1 cellular context compared by ENCODE assay signal in genomic region chr12:42926232-42926631, GRCh38.
TF ChIP-seq lines count a peak whose summit lies in the region.

No MANE protein-coding gene starts in this region.

TF ChIP-seq in A549, 52 proteins besides CTCF, POLR2A, EP300 and RAD21 (continued from another document):
- TF ChIP-seq, protein P1, sequence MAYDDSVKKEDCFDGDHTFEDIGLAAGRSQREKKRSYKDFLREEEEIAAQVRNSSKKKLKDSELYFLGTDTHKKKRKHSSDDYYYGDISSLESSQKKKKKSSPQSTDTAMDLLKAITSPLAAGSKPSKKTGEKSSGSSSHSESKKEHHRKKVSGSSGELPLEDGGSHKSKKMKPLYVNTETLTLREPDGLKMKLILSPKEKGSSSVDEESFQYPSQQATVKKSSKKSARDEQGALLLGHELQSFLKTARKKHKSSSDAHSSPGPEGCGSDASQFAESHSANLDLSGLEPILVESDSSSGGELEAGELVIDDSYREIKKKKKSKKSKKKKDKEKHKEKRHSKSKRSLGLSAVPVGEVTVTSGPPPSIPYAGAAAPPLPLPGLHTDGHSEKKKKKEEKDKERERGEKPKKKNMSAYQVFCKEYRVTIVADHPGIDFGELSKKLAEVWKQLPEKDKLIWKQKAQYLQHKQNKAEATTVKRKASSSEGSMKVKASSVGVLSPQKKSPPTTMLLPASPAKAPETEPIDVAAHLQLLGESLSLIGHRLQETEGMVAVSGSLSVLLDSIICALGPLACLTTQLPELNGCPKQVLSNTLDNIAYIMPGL (CRISPR knock-in tag; IDR thresholded peaks at IDR 0.05; ENCODE audit: borderline replicate concordance), result no peak
- TF ChIP-seq CHD2 (IDR thresholded peaks at IDR 0.05; ENCODE audit: low read length, partially characterized antibody), result no peak
